Comparison of ENCODE assay signal across 8 cellular contexts in genomic region chr11:46918778-46919513, GRCh38. TPM values are rescaled to one million over a fixed set of nuclear protein-coding genes. Genes with fewer than 3 reads are reported as not detected.
DNase-seq lines count a peak whose midpoint lies in the region; ATAC-seq and TF ChIP-seq lines count a peak whose summit lies in the region.

No MANE protein-coding gene starts in this region.

- TF ChIP-seq CTCF in right atrium auricular region (IDR thresholded peaks at IDR 0.05) (no peak), body of pancreas (IDR thresholded peaks at IDR 0.05) (no peak)

- H3K27me3 ChIP-seq in right atrium auricular region, result no peaks in the 10 kb centered on the region
- H3K27me3 ChIP-seq in body of pancreas, result peaks cover 0 to 3% of the 10 kb centered on the region in 2 donors
- peaks cover 10% of the 10 kb centered on the region for H3K27me3 ChIP-seq in mucosa of stomach (ENCODE audit: control insufficient read depth, insufficient read depth, low read length)

- peaks cover 0 to 60% of the 10 kb centered on the region in 2 donors for H3K4me1 ChIP-seq in right atrium auricular region
- peaks cover 33% of the 10 kb centered on the region for H3K4me1 ChIP-seq in body of pancreas
- H3K4me1 ChIP-seq in mucosa of stomach (ENCODE audit: control insufficient read depth, insufficient read depth, low read length), result peaks cover 17% of the 10 kb centered on the region

- H3K27ac ChIP-seq in right atrium auricular region (peak overlapping the region; percentile 62 to 75), body of pancreas (peak overlapping the region in 2 of 4 donors; percentile 20 to 49)

- intact Hi-C loops in left cardiac atrium (cut with DNase I), result loop anchor here in 1 of 2 donors (5.0 kb wide), 1 partner anchor 83 kb away; no protein-coding TSS in a partner anchor
- intact Hi-C loops in body of pancreas (cut with DNase I), result no loop called here

- H3K9ac ChIP-seq in mucosa of stomach (ENCODE audit: low read length), result peak overlapping the region; percentile 32

- H3K9me3 ChIP-seq in right atrium auricular region (no peaks in the 10 kb centered on the region), body of pancreas (no peaks in the 10 kb centered on the region), mucosa of stomach (ENCODE audit: control insufficient read depth, low read length) (no peaks in the 10 kb centered on the region)

- no peak for TF ChIP-seq POLR2A in body of pancreas (IDR thresholded peaks at IDR 0.05)

- DNase-seq in right atrium auricular region (ENCODE audit: low spot score), result no peak
- no peak for DNase-seq in left cardiac atrium
- no peak for DNase-seq in body of pancreas
- no peak for DNase-seq in cortex of kidney (lab: John Stamatoyannopoulos, UW)
- DNase-seq in activated effector memory CD4-positive, alpha-beta T cell treated with anti-CD3 and anti-CD28 coated beads, Interleukin-2, amount 50 U/mL, for 16 hours, result no peak

- ATAC-seq in left cardiac atrium, result no peak
- ATAC-seq in body of pancreas, result peak; percentile 7
- no peak for ATAC-seq in HG02763 (IDR thresholded peaks at IDR 0.05; ENCODE audit: unreplicated experiment)
- no peak for ATAC-seq in HG03097 (IDR thresholded peaks at IDR 0.05; ENCODE audit: low FRiP score, unreplicated experiment)

- 22% methylated on average over 17 of the region's 17 CpGs for WGBS in body of pancreas, 2 donors

- H3K36me3 ChIP-seq in right atrium auricular region (no peaks in the 10 kb centered on the region), body of pancreas (replicated peaks in 1 of 2; ENCODE audit: insufficient read depth in 1 of 2, low read depth in 2 of 2) (no peaks in the 10 kb centered on the region), mucosa of stomach (ENCODE audit: control insufficient read depth, insufficient read depth, low read length) (no peaks in the 10 kb centered on the region)

- peak overlapping the region; percentile 59 to 74 for H3K4me3 ChIP-seq in right atrium auricular region
- no peak overlapping the region for H3K4me3 ChIP-seq in body of pancreas
- H3K4me3 ChIP-seq in mucosa of stomach (ENCODE audit: low read length), result no peak overlapping the region

RNA-seq across cellular contexts. Expression of gene LRP4, which starts 0.6 kb away (rescaled TPM):
- total RNA-seq in right atrium auricular region (10 to 100 TPM; 22.5 to 29.6 TPM), left cardiac atrium (10 to 100 TPM; 20.2 to 21.0 TPM), body of pancreas (10 to 100 TPM; 10.6 to 20.4 TPM)

RNA-seq across cellular contexts. Expression of gene CSTPP1, which starts 17.6 kb away (rescaled TPM):
- 10 to 100 TPM in 1 of 2 donors, 1 to 10 TPM in 1; 8.1 to 14.0 TPM for total RNA-seq in right atrium auricular region
- total RNA-seq in left cardiac atrium, result 10 to 100 TPM; 11.4 to 12.3 TPM
- total RNA-seq in body of pancreas, result 10 to 100 TPM; 11.2 to 13.2 TPM

Comparison
In these comparisons a context has a peak if more than half of its experiments do, and no peak if none do; other contexts are left out.
1. H3K4me3 ChIP-seq: peak in right atrium auricular region (2 of 2); none in body of pancreas (0 of 2) and mucosa of stomach (single experiment).